Comparison of ENCODE assay signal across 19 cellular contexts in the genomic region with DNA sequence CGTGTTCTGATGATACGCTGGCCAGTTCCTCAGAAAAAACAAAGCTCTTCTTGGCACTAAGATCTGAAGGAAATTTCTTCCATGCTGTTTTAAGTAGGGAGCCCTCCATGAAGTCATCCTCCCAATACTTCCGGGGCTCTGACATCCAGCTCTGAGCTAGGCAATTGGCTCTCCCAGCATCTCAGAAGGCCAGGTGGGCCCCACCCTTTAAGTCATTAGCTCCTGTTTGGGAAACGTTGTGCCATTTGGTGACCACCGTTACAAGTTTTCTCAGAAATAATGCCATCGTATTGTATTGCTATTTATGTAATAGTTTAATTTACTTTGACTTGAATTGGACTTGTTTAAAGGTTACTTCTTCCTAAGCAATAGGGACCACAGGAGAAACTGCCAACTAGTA.
"Had no signal": no experiment of that assay in that cellular context is flagged by ENCODE, and none has a peak within 500 bp of the region (broad histone marks: within the 10 kb centered on the region; RNA-seq: fewer than 3 reads in every experiment).

No MANE protein-coding gene starts in this region.

- H3K4me1 Mint-ChIP-seq: neural crest cell had no signal

- H3K27me3 ChIP-seq: pancreas, testis, tibial nerve, upper lobe of right lung had no signal

- H3K9me3 Mint-ChIP-seq: dendritic cell treated with granulocyte-macrophage colony-stimulating factor and Interleukin-4, amounts not matched to agents 40 ng/mL and 50 ng/mL, for 4 days; natural killer cell; neural crest cell; stimulated activated naive B cell treated with anti-CD40 and anti-IgM and Interleukin-4, amounts not matched to agents 10 μg/mL and 1 μg/mL and 100 μg/mL, for 72 hours; stimulated activated naive CD8-positive, alpha-beta T cell treated with anti-CD3 and anti-CD28 coated beads, Interleukin-15, amount 100 ng/mL, for 72 hours had no signal

- H3K27ac Mint-ChIP-seq: dendritic cell treated with granulocyte-macrophage colony-stimulating factor and Interleukin-4, amounts not matched to agents 40 ng/mL and 50 ng/mL, for 4 days; progenitor cell of endocrine pancreas had no signal

- H3K4me3 ChIP-seq: mucosa of descending colon, pancreas, testis, tibial nerve, upper lobe of right lung had no signal

- H3K9me3 ChIP-seq: mucosa of descending colon, pancreas, testis, tibial nerve, upper lobe of right lung had no signal

- H3K27me3 Mint-ChIP-seq: stimulated activated naive B cell treated with anti-CD40 and anti-IgM and Interleukin-4, amounts not matched to agents 10 μg/mL and 1 μg/mL and 100 μg/mL, for 72 hours; stimulated activated naive CD8-positive, alpha-beta T cell treated with anti-CD3 and anti-CD28 coated beads, Interleukin-15, amount 100 ng/mL, for 72 hours had no signal

- DNase-seq: cerebellar nuclear complex; erythroblast; left colon; left ventricle myocardium superior; mucosa of descending colon; natural killer cell; pancreas; right cardiac atrium; stimulated activated CD4-positive, alpha-beta T cell treated with anti-CD3 and anti-CD28 coated beads, Interleukin-15, amount 100 ng/mL, for 24 hours; stimulated activated CD4-positive, alpha-beta T cell treated with anti-CD3 and anti-CD28 coated beads, Interleukin-1b, Interleukin-23, amount 100 ng/mL, for 48 hours; stimulated activated CD4-positive, alpha-beta T cell treated with anti-CD3 and anti-CD28 coated beads, Interleukin-4, amount 100 ng/mL, for 24 hours; stimulated activated naive CD8-positive, alpha-beta T cell treated with anti-CD3 and anti-CD28 coated beads, Interleukin-15, amount 100 ng/mL, for 72 hours; testis; upper lobe of right lung had no signal

- H3K27ac ChIP-seq: pancreas, testis, tibial nerve, upper lobe of right lung had no signal

- ATAC-seq: left colon; left ventricle myocardium superior; mucosa of descending colon; natural killer cell; pancreas; right cardiac atrium; stimulated activated naive CD8-positive, alpha-beta T cell treated with anti-CD3 and anti-CD28 coated beads, Interleukin-15, amount 100 ng/mL, for 72 hours; upper lobe of right lung had no signal

- H3K36me3 ChIP-seq: pancreas, upper lobe of right lung had no signal

- H3K36me3 Mint-ChIP-seq: natural killer cell had no signal

- H3K4me3 Mint-ChIP-seq: dendritic cell treated with granulocyte-macrophage colony-stimulating factor and Interleukin-4, amounts not matched to agents 40 ng/mL and 50 ng/mL, for 4 days; neural crest cell; stimulated activated naive CD8-positive, alpha-beta T cell treated with anti-CD3 and anti-CD28 coated beads, Interleukin-15, amount 100 ng/mL, for 72 hours had no signal
